Comparison of ENCODE assay signal across 8 cellular contexts in the genomic region with DNA sequence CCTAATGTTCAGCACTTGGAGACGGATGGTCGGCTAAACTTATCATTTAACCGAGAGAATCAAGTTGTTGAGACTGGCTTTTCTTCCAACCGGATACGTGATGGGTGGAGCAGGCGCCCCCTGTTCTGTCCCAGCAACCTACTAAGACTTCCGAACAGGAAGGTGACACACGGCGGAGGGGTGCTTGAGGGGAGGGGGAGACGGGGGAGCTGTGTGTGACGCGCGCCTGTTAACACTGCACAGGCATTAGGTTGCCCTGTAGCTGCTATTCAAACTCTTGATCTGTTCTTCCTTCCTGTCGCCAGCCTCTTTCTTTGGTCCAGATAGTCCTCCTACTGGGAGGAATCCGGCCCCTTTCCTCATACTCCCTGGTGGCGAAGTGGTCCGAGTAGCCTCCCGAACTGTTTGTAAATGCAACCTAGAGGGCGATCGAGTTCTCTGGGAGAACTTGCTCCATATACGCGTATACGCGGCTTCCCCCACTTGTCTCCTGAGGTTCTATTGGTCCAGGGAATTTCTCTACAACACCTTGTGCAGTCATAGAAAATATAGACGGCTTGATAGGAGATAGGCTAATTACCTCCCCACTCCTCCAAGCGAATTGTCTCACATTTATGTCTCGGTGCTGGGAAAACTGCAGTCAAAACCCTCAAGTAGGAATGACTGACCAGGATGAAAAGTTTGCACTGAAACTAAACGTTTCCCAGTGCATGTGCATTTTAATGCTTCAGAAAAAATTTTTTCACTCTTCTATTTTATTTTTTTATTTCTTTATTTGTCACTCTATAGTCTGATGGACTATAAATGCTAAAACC.
A peak's percentile ranks its signal among the peaks of the same experiment; 100 is the strongest.
DNase-seq lines count a peak whose midpoint lies in the region; ATAC-seq and TF ChIP-seq lines count a peak whose summit lies in the region.

No MANE protein-coding gene starts in this region.

- H4K91ac ChIP-seq in trophoblast cell (ENCODE audit: low read depth, low read length) = peak overlapping the region; percentile 31

- peaks cover 10% of the 10 kb centered on the region for H3K79me2 ChIP-seq in trophoblast cell (ENCODE audit: control insufficient read depth, insufficient read depth, low read length, poor library complexity)

- H3K9ac ChIP-seq in trophoblast cell (ENCODE audit: low read length) = no peak overlapping the region

- H3K36me3 Mint-ChIP-seq in T-cell = peaks cover 3% of the 10 kb centered on the region

- ATAC-seq in T-cell (replicated peaks in 1 of 4) = peak; percentile 72 to 76 (median 73)
- ATAC-seq in heart right ventricle = peak; percentile 31 to 68 (median 58)
- no peak for ATAC-seq in HG02970 (IDR thresholded peaks at IDR 0.05; ENCODE audit: low FRiP score, unreplicated experiment)

- no peak overlapping the region for H2AFZ ChIP-seq in trophoblast cell (ENCODE audit: insufficient read depth, low read length, poor library complexity)

- DNase-seq in GDM1 (lab: John Stamatoyannopoulos, UW) (peak; percentile 48), KBM-7 (peak; percentile 78), T-cell (peak; percentile 55 to 90 (median 84)), amniotic stem cell (lab: John Stamatoyannopoulos, UW) (peak; percentile 94), heart right ventricle (peak; percentile 63 to 92), trophoblast cell (peak; percentile 93 to 97), thyroid gland (peak; percentile 68 to 70)

- no peak overlapping the region for H2BK12ac ChIP-seq in trophoblast cell (ENCODE audit: low read length)

- H3K4me1 ChIP-seq in heart right ventricle = peaks cover 2 to 41% (median 24%) of the 10 kb centered on the region in 9 donors
- H3K4me1 ChIP-seq in trophoblast cell (ENCODE audit: control insufficient read depth in 1 of 2, insufficient read depth in 2 of 2, low read length in 2 of 2) = peaks cover 8% of the 10 kb centered on the region in 2 experiments
- peaks cover 32 to 50% of the 10 kb centered on the region in 2 donors for H3K4me1 ChIP-seq in thyroid gland

- in situ Hi-C loops in KBM-7 (cut with MboI; ENCODE audit: low pct_unique_long_range_greater_than_20kb, low sequenced_read_pairs) = no loop called here

- POLR2A ChIA-PET in T-cell (lab: Charles Lee) = interaction anchor here (0.6 to 1.1 kb wide), 9 partner anchors 54 to 1361 kb away, joined by 3 to 15 read pairs (median 5); no protein-coding TSS in a partner anchor

- 1 to 2% methylated on average over 28 of the region's 28 CpGs for WGBS in heart right ventricle, 2 donors
- no CpG with 5 or more reads among the region's 28 CpGs for WGBS in trophoblast cell (ENCODE audit: extremely low coverage, insufficient coverage, insufficient read length)
- 21 to 24% methylated on average over 28 of the region's 28 CpGs for WGBS in thyroid gland, 2 donors

- no peak overlapping the region for H2BK5ac ChIP-seq in trophoblast cell (ENCODE audit: low read depth, low read length, poor library complexity)

- H3K36me3 ChIP-seq in heart right ventricle (peaks cover 0 to 5% (median 0%) of the 10 kb centered on the region in 9 donors), trophoblast cell (ENCODE audit: control insufficient read depth in 1 of 2, insufficient read depth in 2 of 2, low read length in 2 of 2) (no peaks in the 10 kb centered on the region), thyroid gland (peaks cover 4% of the 10 kb centered on the region in 2 donors)

- no peak overlapping the region for H3K23ac ChIP-seq in trophoblast cell (ENCODE audit: low read length)

- CTCF ChIA-PET in T-cell (lab: Charles Lee) = interaction anchor here (0.5 to 3.7 kb wide), 20 partner anchors 15 to 762 kb away, joined by 3 to 21 read pairs (median 4); a partner anchor contains a TSS

- intact Hi-C loops in heart right ventricle (cut with DNase I) (loop anchor here in 9 of 10 donors (1.0 to 10.0 kb wide), 21 partner anchors 59 to 546 kb away; no protein-coding TSS in a partner anchor), thyroid gland (cut with DNase I) (loop anchor here (5.0 kb wide), 1 partner anchor 634 kb away; no protein-coding TSS in a partner anchor)

- no peak overlapping the region for H3K18ac ChIP-seq in trophoblast cell (ENCODE audit: low read length)

- peak overlapping the region; percentile 90 to 92 for H3K27ac Mint-ChIP-seq in T-cell

- peaks cover 18% of the 10 kb centered on the region for H3K79me1 ChIP-seq in trophoblast cell (ENCODE audit: low read length)

- peak overlapping the region; percentile 84 to 94 (median 91) for H3K4me3 Mint-ChIP-seq in T-cell

- H3K4me3 ChIP-seq in heart right ventricle (peak overlapping the region in 9 of 10 donors; percentile 24 to 56 (median 45)), trophoblast cell (ENCODE audit: low read depth, low read length) (peak overlapping the region; percentile 37), thyroid gland (replicated peaks in 1 of 3) (peak overlapping the region in 1 of 3 donors; percentile 8)

- no peaks in the 10 kb centered on the region for H3K9me3 Mint-ChIP-seq in T-cell

- H4K12ac ChIP-seq in trophoblast cell (ENCODE audit: low read depth, low read length) = no peak overlapping the region

- TF ChIP-seq CTCF in heart right ventricle (IDR thresholded peaks at IDR 0.05) = peak; percentile 66 to 98 (median 83)
- TF ChIP-seq CTCF in thyroid gland (IDR thresholded peaks at IDR 0.05) = peak; percentile 17 to 82 (median 64)

- peak overlapping the region; percentile 54 for H4K8ac ChIP-seq in trophoblast cell (ENCODE audit: low read depth, low read length)

- H3K4me2 ChIP-seq in trophoblast cell (ENCODE audit: low read length) = peak overlapping the region; percentile 59

- no peak overlapping the region for H2BK120ac ChIP-seq in trophoblast cell (ENCODE audit: insufficient read depth, low read length, poor library complexity)

- no peak overlapping the region for H3K14ac ChIP-seq in trophoblast cell (ENCODE audit: low read length)

- H3K27ac ChIP-seq in heart right ventricle = peak overlapping the region; percentile 30 to 100 (median 98)
- H3K27ac ChIP-seq in trophoblast cell (ENCODE audit: low read depth, low read length) = peak overlapping the region; percentile 43
- H3K27ac ChIP-seq in thyroid gland = peak overlapping the region; percentile 27 to 100 (median 53)

- H2AK5ac ChIP-seq in trophoblast cell (ENCODE audit: low read length) = no peak overlapping the region

- H3K27me3 ChIP-seq in heart right ventricle (no peaks in the 10 kb centered on the region), trophoblast cell (ENCODE audit: insufficient read depth, low read length) (no peaks in the 10 kb centered on the region), thyroid gland (no peaks in the 10 kb centered on the region)

- no peaks in the 10 kb centered on the region for H3K27me3 Mint-ChIP-seq in T-cell

- TF ChIP-seq POLR2A in thyroid gland (IDR thresholded peaks at IDR 0.05) = no peak

- H3K9me3 ChIP-seq in heart right ventricle (no peaks in the 10 kb centered on the region), trophoblast cell (ENCODE audit: insufficient read depth, low read depth, low read length) (no peaks in the 10 kb centered on the region), thyroid gland (no peaks in the 10 kb centered on the region)

- no peak overlapping the region for H3K4ac ChIP-seq in trophoblast cell (ENCODE audit: low read depth, low read length)

- peaks cover 40 to 55% (median 45%) of the 10 kb centered on the region in 3 donors for H3K4me1 Mint-ChIP-seq in T-cell

Comparison
In these comparisons a context has a peak if more than half of its experiments do, and no peak if none do; other contexts are left out.
1. H3K27ac ChIP-seq: peak in every context shown above with its lines; median percentile 98 in heart right ventricle; 53 in thyroid gland; 43 in trophoblast cell.